ENCODE assay signal across 1 cellular context in the genomic region with DNA sequence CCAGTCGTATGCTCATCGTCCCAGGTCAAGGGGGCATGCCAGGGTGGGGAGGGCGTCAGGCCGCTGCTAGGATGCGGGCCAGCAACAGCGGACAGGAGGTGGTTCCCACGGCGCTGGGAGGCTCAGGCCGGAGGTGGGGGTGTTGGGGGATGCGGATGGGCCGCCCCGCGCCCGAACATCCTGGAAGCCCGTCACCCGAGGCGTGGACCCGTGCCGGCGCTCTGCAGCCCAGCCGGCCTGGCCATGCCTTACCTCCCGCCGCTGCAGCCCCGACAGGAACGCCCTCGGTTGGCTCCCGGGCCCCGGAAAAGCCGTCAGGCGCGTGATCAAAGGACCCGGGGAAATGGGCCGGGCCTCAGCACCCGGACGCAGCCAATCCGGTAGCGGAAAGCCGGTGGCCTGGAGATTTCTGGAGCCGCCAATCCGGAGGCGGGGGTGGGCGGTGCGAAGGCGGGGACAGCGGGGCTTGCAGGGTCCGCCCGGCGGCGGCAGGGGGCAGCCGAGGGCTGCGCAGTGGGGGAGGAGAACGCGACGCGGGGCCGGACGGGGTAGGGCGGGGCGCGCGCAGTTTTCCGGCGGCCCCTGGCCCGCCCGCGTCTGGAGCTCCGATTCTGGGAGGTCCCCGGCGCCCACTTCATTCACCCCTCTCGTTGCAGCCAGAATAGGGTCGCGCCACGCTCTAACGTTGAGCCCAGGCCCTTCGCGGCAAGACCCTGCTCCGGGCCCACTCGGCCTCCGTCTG.
TF ChIP-seq lines count a peak whose summit lies in the region.

A gene (minus strand): TSS at position 280 of the 742 bp plus-strand sequence. CDS start 1,215 bp downstream, outside the sequence.

TF ChIP-seq in K562, 482 proteins besides CTCF, POLR2A, EP300 and RAD21 (continued from another document and continues in another):
- TF ChIP-seq, protein P1, sequence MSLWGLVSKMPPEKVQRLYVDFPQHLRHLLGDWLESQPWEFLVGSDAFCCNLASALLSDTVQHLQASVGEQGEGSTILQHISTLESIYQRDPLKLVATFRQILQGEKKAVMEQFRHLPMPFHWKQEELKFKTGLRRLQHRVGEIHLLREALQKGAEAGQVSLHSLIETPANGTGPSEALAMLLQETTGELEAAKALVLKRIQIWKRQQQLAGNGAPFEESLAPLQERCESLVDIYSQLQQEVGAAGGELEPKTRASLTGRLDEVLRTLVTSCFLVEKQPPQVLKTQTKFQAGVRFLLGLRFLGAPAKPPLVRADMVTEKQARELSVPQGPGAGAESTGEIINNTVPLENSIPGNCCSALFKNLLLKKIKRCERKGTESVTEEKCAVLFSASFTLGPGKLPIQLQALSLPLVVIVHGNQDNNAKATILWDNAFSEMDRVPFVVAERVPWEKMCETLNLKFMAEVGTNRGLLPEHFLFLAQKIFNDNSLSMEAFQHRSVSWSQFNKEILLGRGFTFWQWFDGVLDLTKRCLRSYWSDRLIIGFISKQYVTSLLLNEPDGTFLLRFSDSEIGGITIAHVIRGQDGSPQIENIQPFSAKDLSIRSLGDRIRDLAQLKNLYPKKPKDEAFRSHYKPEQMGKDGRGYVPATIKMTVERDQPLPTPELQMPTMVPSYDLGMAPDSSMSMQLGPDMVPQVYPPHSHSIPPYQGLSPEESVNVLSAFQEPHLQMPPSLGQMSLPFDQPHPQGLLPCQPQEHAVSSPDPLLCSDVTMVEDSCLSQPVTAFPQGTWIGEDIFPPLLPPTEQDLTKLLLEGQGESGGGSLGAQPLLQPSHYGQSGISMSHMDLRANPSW (CRISPR knock-in tag; IDR thresholded peaks at IDR 0.05), result no peak
- TF ChIP-seq PCBP1 (IDR thresholded peaks at IDR 0.05; ENCODE audit: low read depth, low read length, poor library complexity, severe bottlenecking) (peak; percentile 78), HCFC1 (IDR thresholded peaks at IDR 0.05; ENCODE audit: low read depth, low read length) (0 out of 2 replicates have a peak, but pooled peaks have one; percentile 17), RHOXF2B (CRISPR knock-in tag; conservative IDR thresholded peaks at IDR 0.05) (no peak), NFYB (IDR thresholded peaks at IDR 0.05; ENCODE audit: extremely low read depth, insufficient read length) (peak; percentile 65), ARID2 (IDR thresholded peaks at IDR 0.05) (peak; percentile 14; the same call in 1 of the 2 replicates), TEAD1 (CRISPR knock-in tag; IDR thresholded peaks at IDR 0.05) (peak in 1 of 2 experiments; percentile 2; a peak in 1 of 4 replicates), ZNF3 (CRISPR knock-in tag; IDR thresholded peaks at IDR 0.05) (no peak), ZKSCAN8 (CRISPR knock-in tag; IDR thresholded peaks at IDR 0.05) (no peak), ZBTB17 (CRISPR knock-in tag; IDR thresholded peaks at IDR 0.05) (peak; percentile 52; the same call in 1 of the 2 replicates), ZNF75A (CRISPR knock-in tag; IDR thresholded peaks at IDR 0.05) (no peak), LARP7 (IDR thresholded peaks at IDR 0.05) (peak; percentile 96), BCL6 (CRISPR knock-in tag; IDR thresholded peaks at IDR 0.05) (no peak), MBD2 (IDR thresholded peaks at IDR 0.05; ENCODE audit: borderline replicate concordance, low read depth) (no peak), BDP1 (IDR thresholded peaks at IDR 0.05; ENCODE audit: insufficient read depth, insufficient read length) (no peak), ARHGAP35 (IDR thresholded peaks at IDR 0.05; ENCODE audit: partially characterized antibody) (no peak), ZFP30 (CRISPR knock-in tag; IDR thresholded peaks at IDR 0.05; ENCODE audit: borderline replicate concordance) (no peak), ZKSCAN3 (CRISPR knock-in tag; IDR thresholded peaks at IDR 0.05) (no peak), ZNF165 (CRISPR knock-in tag; IDR thresholded peaks at IDR 0.05; ENCODE audit: borderline replicate concordance) (no peak), ATF1 (CRISPR knock-in tag; IDR thresholded peaks at IDR 0.05) (0 out of 2 replicates have a peak, but pooled peaks have one; percentile 11), ATF1 (tag; IDR thresholded peaks at IDR 0.05) (peak; percentile 71), TAF1 (IDR thresholded peaks at IDR 0.05; ENCODE audit: control insufficient read depth, extremely low read depth, insufficient read depth, low read length, severe bottlenecking) (peak; percentile 37), CBX5 (IDR thresholded peaks at IDR 0.05; ENCODE audit: borderline replicate concordance, low read depth) (peak; percentile 39; the same call in 1 of the 2 replicates), CTBP1 (IDR thresholded peaks at IDR 0.05; ENCODE audit: borderline replicate concordance) (peak; percentile 48; the same call in 1 of the 2 replicates), MEF2D (tag; conservative IDR thresholded peaks at IDR 0.05; ENCODE audit: low read depth) (no peak), POLR2H (tag; IDR thresholded peaks at IDR 0.05; ENCODE audit: low read depth) (peak; percentile 63), ILF3 (IDR thresholded peaks at IDR 0.05; ENCODE audit: borderline replicate concordance) (no peak), ZNF584 (CRISPR knock-in tag; IDR thresholded peaks at IDR 0.05; ENCODE audit: low read depth) (no peak), POLR2AphosphoS5 (IDR thresholded peaks at IDR 0.05; ENCODE audit: control insufficient read depth, insufficient read depth, low read depth, low read length) (no peak; the same call in 1 of the 2 replicates), DDX20 (tag; IDR thresholded peaks at IDR 0.05; ENCODE audit: low read depth) (no peak), NFE2 (IDR thresholded peaks at IDR 0.05; ENCODE audit: low read depth) (no peak), XRCC5 (IDR thresholded peaks at IDR 0.05; ENCODE audit: low read depth, low read length) (peak; percentile 29; the same call in 1 of the 2 replicates), ZNF121 (CRISPR knock-in tag; conservative IDR thresholded peaks at IDR 0.05) (no peak), ELF4 (CRISPR knock-in tag; IDR thresholded peaks at IDR 0.05) (peak; percentile 49; the same call in 1 of the 2 replicates), HMG20A (CRISPR knock-in tag; conservative IDR thresholded peaks at IDR 0.05) (no peak), HNRNPL (IDR thresholded peaks at IDR 0.05; ENCODE audit: low read depth, low read length) (peak; percentile 54; the same call in 1 of the 2 replicates), SREBF2 (CRISPR knock-in tag; IDR thresholded peaks at IDR 0.05) (no peak)
- TF ChIP-seq, protein P2, sequence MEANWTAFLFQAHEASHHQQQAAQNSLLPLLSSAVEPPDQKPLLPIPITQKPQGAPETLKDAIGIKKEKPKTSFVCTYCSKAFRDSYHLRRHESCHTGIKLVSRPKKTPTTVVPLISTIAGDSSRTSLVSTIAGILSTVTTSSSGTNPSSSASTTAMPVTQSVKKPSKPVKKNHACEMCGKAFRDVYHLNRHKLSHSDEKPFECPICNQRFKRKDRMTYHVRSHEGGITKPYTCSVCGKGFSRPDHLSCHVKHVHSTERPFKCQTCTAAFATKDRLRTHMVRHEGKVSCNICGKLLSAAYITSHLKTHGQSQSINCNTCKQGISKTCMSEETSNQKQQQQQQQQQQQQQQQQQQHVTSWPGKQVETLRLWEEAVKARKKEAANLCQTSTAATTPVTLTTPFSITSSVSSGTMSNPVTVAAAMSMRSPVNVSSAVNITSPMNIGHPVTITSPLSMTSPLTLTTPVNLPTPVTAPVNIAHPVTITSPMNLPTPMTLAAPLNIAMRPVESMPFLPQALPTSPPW (CRISPR knock-in tag; IDR thresholded peaks at IDR 0.05), result peak; percentile 92
- TF ChIP-seq, protein P3, sequence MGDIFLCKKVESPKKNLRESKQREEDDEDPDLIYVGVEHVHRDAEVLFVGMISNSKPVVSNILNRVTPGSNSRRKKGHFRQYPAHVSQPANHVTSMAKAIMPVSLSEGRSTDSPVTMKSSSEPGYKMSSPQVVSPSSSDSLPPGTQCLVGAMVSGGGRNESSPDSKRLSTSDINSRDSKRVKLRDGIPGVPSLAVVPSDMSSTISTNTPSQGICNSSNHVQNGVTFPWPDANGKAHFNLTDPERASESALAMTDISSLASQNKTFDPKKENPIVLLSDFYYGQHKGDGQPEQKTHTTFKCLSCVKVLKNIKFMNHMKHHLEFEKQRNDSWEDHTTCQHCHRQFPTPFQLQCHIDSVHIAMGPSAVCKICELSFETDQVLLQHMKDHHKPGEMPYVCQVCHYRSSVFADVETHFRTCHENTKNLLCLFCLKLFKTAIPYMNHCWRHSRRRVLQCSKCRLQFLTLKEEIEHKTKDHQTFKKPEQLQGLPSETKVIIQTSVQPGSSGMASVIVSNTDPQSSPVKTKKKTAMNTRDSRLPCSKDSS (IDR thresholded peaks at IDR 0.05; ENCODE audit: low read depth, partially characterized antibody), result no peak
- TF ChIP-seq, protein P4, sequence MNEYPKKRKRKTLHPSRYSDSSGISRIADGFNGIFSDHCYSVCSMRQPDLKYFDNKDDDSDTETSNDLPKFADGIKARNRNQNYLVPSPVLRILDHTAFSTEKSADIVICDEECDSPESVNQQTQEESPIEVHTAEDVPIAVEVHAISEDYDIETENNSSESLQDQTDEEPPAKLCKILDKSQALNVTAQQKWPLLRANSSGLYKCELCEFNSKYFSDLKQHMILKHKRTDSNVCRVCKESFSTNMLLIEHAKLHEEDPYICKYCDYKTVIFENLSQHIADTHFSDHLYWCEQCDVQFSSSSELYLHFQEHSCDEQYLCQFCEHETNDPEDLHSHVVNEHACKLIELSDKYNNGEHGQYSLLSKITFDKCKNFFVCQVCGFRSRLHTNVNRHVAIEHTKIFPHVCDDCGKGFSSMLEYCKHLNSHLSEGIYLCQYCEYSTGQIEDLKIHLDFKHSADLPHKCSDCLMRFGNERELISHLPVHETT (CRISPR knock-in tag; conservative IDR thresholded peaks at IDR 0.05 in 1 of 2, IDR thresholded peaks at IDR 0.05 in 1 of 2), result peak in 1 of 2 experiments; percentile 62; a peak in 2 of 4 replicates
- TF ChIP-seq, protein P5, sequence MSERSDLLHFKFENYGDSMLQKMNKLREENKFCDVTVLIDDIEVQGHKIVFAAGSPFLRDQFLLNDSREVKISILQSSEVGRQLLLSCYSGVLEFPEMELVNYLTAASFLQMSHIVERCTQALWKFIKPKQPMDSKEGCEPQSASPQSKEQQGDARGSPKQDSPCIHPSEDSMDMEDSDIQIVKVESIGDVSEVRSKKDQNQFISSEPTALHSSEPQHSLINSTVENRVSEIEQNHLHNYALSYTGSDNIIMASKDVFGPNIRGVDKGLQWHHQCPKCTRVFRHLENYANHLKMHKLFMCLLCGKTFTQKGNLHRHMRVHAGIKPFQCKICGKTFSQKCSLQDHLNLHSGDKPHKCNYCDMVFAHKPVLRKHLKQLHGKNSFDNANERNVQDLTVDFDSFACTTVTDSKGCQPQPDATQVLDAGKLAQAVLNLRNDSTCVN (CRISPR knock-in tag; IDR thresholded peaks at IDR 0.05), result 0 out of 2 replicates have a peak, but pooled peaks have one; percentile 22
- TF ChIP-seq, protein P6, sequence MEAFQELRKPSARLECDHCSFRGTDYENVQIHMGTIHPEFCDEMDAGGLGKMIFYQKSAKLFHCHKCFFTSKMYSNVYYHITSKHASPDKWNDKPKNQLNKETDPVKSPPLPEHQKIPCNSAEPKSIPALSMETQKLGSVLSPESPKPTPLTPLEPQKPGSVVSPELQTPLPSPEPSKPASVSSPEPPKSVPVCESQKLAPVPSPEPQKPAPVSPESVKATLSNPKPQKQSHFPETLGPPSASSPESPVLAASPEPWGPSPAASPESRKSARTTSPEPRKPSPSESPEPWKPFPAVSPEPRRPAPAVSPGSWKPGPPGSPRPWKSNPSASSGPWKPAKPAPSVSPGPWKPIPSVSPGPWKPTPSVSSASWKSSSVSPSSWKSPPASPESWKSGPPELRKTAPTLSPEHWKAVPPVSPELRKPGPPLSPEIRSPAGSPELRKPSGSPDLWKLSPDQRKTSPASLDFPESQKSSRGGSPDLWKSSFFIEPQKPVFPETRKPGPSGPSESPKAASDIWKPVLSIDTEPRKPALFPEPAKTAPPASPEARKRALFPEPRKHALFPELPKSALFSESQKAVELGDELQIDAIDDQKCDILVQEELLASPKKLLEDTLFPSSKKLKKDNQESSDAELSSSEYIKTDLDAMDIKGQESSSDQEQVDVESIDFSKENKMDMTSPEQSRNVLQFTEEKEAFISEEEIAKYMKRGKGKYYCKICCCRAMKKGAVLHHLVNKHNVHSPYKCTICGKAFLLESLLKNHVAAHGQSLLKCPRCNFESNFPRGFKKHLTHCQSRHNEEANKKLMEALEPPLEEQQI (IDR thresholded peaks at IDR 0.05), result no peak
- TF ChIP-seq, protein P7, sequence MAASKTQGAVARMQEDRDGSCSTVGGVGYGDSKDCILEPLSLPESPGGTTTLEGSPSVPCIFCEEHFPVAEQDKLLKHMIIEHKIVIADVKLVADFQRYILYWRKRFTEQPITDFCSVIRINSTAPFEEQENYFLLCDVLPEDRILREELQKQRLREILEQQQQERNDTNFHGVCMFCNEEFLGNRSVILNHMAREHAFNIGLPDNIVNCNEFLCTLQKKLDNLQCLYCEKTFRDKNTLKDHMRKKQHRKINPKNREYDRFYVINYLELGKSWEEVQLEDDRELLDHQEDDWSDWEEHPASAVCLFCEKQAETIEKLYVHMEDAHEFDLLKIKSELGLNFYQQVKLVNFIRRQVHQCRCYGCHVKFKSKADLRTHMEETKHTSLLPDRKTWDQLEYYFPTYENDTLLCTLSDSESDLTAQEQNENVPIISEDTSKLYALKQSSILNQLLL (CRISPR knock-in tag; IDR thresholded peaks at IDR 0.05; ENCODE audit: borderline replicate concordance), result no peak
- TF ChIP-seq, protein P8, sequence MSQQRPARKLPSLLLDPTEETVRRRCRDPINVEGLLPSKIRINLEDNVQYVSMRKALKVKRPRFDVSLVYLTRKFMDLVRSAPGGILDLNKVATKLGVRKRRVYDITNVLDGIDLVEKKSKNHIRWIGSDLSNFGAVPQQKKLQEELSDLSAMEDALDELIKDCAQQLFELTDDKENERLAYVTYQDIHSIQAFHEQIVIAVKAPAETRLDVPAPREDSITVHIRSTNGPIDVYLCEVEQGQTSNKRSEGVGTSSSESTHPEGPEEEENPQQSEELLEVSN (IDR thresholded peaks at IDR 0.05; ENCODE audit: borderline replicate concordance in 1 of 2, extremely low read depth in 1 of 2, insufficient read depth in 1 of 2, insufficient read length in 1 of 2, low read depth in 1 of 2, low read length in 1 of 2, poor library complexity in 1 of 2, severe bottlenecking in 1 of 2), result peak in 1 of 2 experiments; percentile 74
- TF ChIP-seq, protein P9, sequence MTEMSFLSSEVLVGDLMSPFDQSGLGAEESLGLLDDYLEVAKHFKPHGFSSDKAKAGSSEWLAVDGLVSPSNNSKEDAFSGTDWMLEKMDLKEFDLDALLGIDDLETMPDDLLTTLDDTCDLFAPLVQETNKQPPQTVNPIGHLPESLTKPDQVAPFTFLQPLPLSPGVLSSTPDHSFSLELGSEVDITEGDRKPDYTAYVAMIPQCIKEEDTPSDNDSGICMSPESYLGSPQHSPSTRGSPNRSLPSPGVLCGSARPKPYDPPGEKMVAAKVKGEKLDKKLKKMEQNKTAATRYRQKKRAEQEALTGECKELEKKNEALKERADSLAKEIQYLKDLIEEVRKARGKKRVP (CRISPR knock-in tag; IDR thresholded peaks at IDR 0.05), result no peak
- TF ChIP-seq, protein P10, sequence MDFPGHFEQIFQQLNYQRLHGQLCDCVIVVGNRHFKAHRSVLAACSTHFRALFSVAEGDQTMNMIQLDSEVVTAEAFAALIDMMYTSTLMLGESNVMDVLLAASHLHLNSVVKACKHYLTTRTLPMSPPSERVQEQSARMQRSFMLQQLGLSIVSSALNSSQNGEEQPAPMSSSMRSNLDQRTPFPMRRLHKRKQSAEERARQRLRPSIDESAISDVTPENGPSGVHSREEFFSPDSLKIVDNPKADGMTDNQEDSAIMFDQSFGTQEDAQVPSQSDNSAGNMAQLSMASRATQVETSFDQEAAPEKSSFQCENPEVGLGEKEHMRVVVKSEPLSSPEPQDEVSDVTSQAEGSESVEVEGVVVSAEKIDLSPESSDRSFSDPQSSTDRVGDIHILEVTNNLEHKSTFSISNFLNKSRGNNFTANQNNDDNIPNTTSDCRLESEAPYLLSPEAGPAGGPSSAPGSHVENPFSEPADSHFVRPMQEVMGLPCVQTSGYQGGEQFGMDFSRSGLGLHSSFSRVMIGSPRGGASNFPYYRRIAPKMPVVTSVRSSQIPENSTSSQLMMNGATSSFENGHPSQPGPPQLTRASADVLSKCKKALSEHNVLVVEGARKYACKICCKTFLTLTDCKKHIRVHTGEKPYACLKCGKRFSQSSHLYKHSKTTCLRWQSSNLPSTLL (IDR thresholded peaks at IDR 0.05), result no peak
